In the genomic region with DNA sequence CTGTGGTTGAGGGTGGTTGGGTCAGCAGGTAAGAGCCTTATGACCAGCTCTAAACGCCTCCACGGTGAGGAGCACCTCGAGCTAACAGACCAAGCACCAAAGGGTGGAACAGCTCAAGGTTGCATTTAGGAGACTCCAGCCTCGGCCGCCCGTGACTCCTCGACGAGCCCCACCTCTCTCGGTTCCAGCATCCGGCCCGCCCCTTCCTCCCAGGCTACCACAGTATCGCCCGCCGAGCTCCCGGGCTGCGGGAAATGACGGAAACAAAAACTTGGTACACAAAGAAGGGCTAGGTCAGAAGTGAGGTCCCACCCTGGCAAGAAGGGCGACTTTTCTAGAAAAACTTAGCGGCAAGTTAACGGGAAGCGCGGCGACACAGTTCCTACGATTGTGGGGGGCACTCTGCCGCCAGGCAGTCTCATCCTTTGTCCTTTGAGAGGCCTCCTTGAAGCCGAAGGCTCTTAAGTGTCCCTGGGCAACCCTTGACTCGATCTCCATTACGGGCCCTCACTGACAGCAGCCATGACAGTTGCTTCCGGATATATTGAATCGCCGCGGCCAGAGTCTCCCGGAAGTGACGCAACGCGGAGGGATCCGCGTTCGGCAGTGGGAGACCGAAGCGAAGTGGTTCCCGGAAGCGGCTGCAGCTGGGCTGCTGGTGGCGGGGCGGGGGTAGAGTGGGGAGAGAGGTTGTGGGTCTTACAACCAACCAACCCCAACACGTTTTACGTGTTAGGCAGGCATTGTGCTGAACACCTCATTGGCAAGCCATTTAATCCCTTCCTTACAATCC, we compare ENCODE assay signal across 8 cellular contexts. TPM values are rescaled to one million over a fixed set of nuclear protein-coding genes. Genes with fewer than 3 reads are reported as not detected.
DNase-seq lines count a peak whose midpoint lies in the region; ATAC-seq and TF ChIP-seq lines count a peak whose summit lies in the region.

No MANE protein-coding gene starts in this region.

- no peaks in the 10 kb centered on the region for H3K9me3 Mint-ChIP-seq in endodermal cell

- intact Hi-C loops in left ventricle myocardium inferior (cut with micrococcal nuclease), result no loop called here

- H3K9ac ChIP-seq in skeletal muscle satellite cell (ENCODE audit: low read depth, low read length) (peak overlapping the region; percentile 90), endodermal cell (ENCODE audit: extremely low read depth, low read length, poor library complexity, severe bottlenecking) (no peak overlapping the region)

- in situ Hi-C loops in GM13976 (cut with MboI; ENCODE audit: low sequenced_read_pairs, unreplicated experiment), result no loop called here

- H3K27ac ChIP-seq in adipose tissue (ENCODE audit: low read depth, low read length) (peak overlapping the region; percentile 81), left ventricle myocardium inferior (replicated peaks) (peak overlapping the region; percentile 91), endodermal cell (ENCODE audit: low read depth, low read length) (no peak overlapping the region)

- H3K4me1 ChIP-seq in left ventricle myocardium inferior (peaks cover 10% of the 10 kb centered on the region), skeletal muscle satellite cell (ENCODE audit: control insufficient read depth, insufficient read depth, low read length) (peaks cover 3% of the 10 kb centered on the region), endodermal cell (ENCODE audit: control insufficient read depth, insufficient read depth, low read length) (no peaks in the 10 kb centered on the region)

- H3K4me3 Mint-ChIP-seq in endodermal cell, result no peak overlapping the region

- DNase-seq in GM13976 (ENCODE audit: low spot score) (peak; percentile 91), NCI-H146 treated with DMSO at 0.1 percent for 48 hours (lab: John Stamatoyannopoulos, UW; ENCODE audit: unreplicated experiment) (peak; percentile 86), T follicular helper cell (ENCODE audit: low read depth) (peak; percentile 82), left ventricle myocardium inferior (peak; percentile 96), endodermal cell (no peak)

- H3K36me3 Mint-ChIP-seq in endodermal cell (ENCODE audit: low read depth), result no peaks in the 10 kb centered on the region

- ATAC-seq in HG02852 (IDR thresholded peaks at IDR 0.05; ENCODE audit: unreplicated experiment), result peak; percentile 90

- H3K36me3 ChIP-seq in left ventricle myocardium inferior (no peaks in the 10 kb centered on the region), skeletal muscle satellite cell (ENCODE audit: insufficient read depth, low read length) (no peaks in the 10 kb centered on the region), endodermal cell (ENCODE audit: control insufficient read depth, insufficient read depth, low read length) (no peaks in the 10 kb centered on the region)

- H3K9me3 ChIP-seq in left ventricle myocardium inferior (replicated peaks), result peaks cover 4% of the 10 kb centered on the region
- no peaks in the 10 kb centered on the region for H3K9me3 ChIP-seq in skeletal muscle satellite cell (replicated peaks; ENCODE audit: low read length)
- no peaks in the 10 kb centered on the region for H3K9me3 ChIP-seq in endodermal cell (ENCODE audit: control insufficient read depth, low read length)

- H3K4me3 ChIP-seq in left ventricle myocardium inferior (peak overlapping the region; percentile 76), skeletal muscle satellite cell (ENCODE audit: low read length) (peak overlapping the region; percentile 85), endodermal cell (ENCODE audit: low read length) (no peak overlapping the region)

- no peak for TF ChIP-seq CTCF in GM13976 (IDR thresholded peaks at IDR 0.05; ENCODE audit: borderline replicate concordance, control extremely low read depth, extremely low read depth, insufficient read depth, missing control alignments)
- TF ChIP-seq CTCF in left ventricle myocardium inferior (IDR thresholded peaks at IDR 0.05; ENCODE audit: borderline replicate concordance), result no peak
- TF ChIP-seq CTCF in endodermal cell (conservative IDR thresholded peaks at IDR 0.05), result no peak

- no peaks in the 10 kb centered on the region for H3K4me1 Mint-ChIP-seq in endodermal cell

- H3K27ac Mint-ChIP-seq in endodermal cell, result no peak overlapping the region

- peak overlapping the region; percentile 90 for H3K4me2 ChIP-seq in skeletal muscle satellite cell (ENCODE audit: low read length)

- WGBS in adipose tissue, 3 donors, result 0 to 3% (median 2%) methylated on average over 47 of the region's 47 CpGs
- 96% methylated on average over 32 to 36 of the region's 47 CpGs for WGBS in endodermal cell (ENCODE audit: insufficient coverage in 1 of 2, insufficient read length in 1 of 2), 2 experiments

- H3K27me3 ChIP-seq in left ventricle myocardium inferior (ENCODE audit: low read depth) (peaks cover 37% of the 10 kb centered on the region), skeletal muscle satellite cell (ENCODE audit: control insufficient read depth, insufficient read depth, low read length) (peaks cover 23% of the 10 kb centered on the region), endodermal cell (ENCODE audit: control insufficient read depth, insufficient read depth, low read length, poor library complexity, severe bottlenecking) (no peaks in the 10 kb centered on the region)

- peaks cover 5% of the 10 kb centered on the region for H3K27me3 Mint-ChIP-seq in endodermal cell (ENCODE audit: insufficient read depth)

RNA-seq across cellular contexts. Expression of a gene that starts 40.2 kb away (rescaled TPM):
- polyA plus RNA-seq in adipose tissue, result 1 to 10 TPM; 3.3 to 3.6 (median 3.3) TPM
- total RNA-seq in left ventricle myocardium inferior (8.7 TPM), endodermal cell (10 to 100 TPM; 43.3 to 45.7 TPM)
- 9.2 and 10.6 TPM in 2 replicates for total RNA-seq in skeletal muscle satellite cell (2012; rRNA removed)
- polyA plus RNA-seq in endodermal cell (2013, experiment 1 of 2), result 21.4 TPM
- 22.1 TPM for polyA plus RNA-seq in endodermal cell (2013, experiment 2 of 2)

RNA-seq across cellular contexts. Expression of a gene that starts 46.5 kb away (rescaled TPM):
- 1 to 10 TPM; 2.1 to 3.7 (median 2.6) TPM for polyA plus RNA-seq in adipose tissue
- total RNA-seq in left ventricle myocardium inferior (2.4 TPM), endodermal cell (10 to 100 TPM; 24.4 to 25.7 TPM)
- total RNA-seq in skeletal muscle satellite cell (2012; rRNA removed), result 5.1 and 5.9 TPM in 2 replicates
- polyA plus RNA-seq in endodermal cell (2013, experiment 1 of 2), result 48.8 TPM
- 45.8 TPM for polyA plus RNA-seq in endodermal cell (2013, experiment 2 of 2)
